In the genomic region with DNA sequence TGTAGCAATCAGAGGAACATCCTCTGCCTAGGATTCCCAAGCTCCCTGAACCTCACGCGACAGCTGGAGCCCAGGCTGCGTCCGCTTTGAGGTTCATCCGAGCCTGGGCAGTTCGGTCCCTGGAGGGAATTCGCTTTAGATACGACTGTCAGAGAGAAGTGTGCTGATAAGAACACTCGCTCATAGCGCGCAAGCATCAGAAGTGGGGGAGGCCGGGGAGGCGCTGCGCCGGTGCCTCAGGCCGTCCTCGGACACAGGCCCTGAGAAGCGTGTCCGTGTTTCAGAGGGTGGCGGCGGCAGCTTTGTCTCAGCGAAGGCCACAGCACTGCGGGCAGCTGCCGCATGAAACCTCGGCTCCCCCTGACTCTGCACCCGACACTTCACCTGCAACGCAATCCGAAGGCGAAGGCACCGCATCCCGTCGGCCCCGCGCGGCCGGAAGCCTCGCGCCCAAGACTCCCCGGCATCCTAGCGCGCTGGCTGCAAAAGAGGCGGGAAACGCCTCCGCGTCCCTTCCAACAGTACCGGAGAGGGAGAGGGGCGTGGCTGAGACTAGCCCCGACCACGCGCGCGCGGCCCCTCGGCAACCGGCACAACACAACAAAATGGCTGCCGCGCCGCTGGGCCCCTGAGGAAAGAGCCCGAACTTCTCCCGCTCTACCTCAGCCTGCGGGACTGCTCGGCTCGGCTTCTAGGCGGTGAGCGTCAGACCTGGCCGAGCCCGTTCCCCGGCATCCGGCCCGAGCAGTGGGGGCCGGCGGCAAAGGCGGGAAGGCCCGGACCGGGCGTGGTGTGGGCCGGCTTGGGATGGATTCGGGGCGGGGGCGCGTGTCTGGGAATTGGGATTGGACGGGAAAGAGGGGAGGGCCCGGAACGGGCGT, we compare ENCODE assay signal across 1 cellular context.
TF ChIP-seq lines count a peak whose summit lies in the region.

TSS of gene CNTRL (plus strand) at position 586 of the 881 bp plus-strand sequence. CDS start 13,372 bp downstream, outside the sequence.

TF ChIP-seq in WTC11, 78 proteins besides CTCF, POLR2A, EP300 and RAD21 (continued from another document):
- TF ChIP-seq ZSCAN18 (CRISPR knock-in tag; IDR thresholded peaks at IDR 0.05): no peak
- peak; percentile 97 for TF ChIP-seq RELA (CRISPR knock-in tag; IDR thresholded peaks at IDR 0.05; ENCODE audit: borderline replicate concordance)
- TF ChIP-seq, protein P1, sequence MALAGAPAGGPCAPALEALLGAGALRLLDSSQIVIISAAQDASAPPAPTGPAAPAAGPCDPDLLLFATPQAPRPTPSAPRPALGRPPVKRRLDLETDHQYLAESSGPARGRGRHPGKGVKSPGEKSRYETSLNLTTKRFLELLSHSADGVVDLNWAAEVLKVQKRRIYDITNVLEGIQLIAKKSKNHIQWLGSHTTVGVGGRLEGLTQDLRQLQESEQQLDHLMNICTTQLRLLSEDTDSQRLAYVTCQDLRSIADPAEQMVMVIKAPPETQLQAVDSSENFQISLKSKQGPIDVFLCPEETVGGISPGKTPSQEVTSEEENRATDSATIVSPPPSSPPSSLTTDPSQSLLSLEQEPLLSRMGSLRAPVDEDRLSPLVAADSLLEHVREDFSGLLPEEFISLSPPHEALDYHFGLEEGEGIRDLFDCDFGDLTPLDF (CRISPR knock-in tag; IDR thresholded peaks at IDR 0.05): peak; percentile 97
- TF ChIP-seq ZNF219 (CRISPR knock-in tag; IDR thresholded peaks at IDR 0.05; ENCODE audit: borderline replicate concordance): peak; percentile 60; the same call in 1 of the 2 replicates
- TF ChIP-seq FOXK1 (CRISPR knock-in tag; IDR thresholded peaks at IDR 0.05): peak; percentile 91
- peak; percentile 99 for TF ChIP-seq FOXP1 (CRISPR knock-in tag; IDR thresholded peaks at IDR 0.05; ENCODE audit: borderline replicate concordance)
- TF ChIP-seq SP1 (CRISPR knock-in tag; conservative IDR thresholded peaks at IDR 0.05): peak; percentile 94
- peak; percentile 98 for TF ChIP-seq CREB1 (CRISPR knock-in tag; IDR thresholded peaks at IDR 0.05)
- 0 out of 2 replicates have a peak, but pooled peaks have one; percentile 86 for TF ChIP-seq ELF4 (CRISPR knock-in tag; IDR thresholded peaks at IDR 0.05; ENCODE audit: low read depth)
- TF ChIP-seq, protein P2, sequence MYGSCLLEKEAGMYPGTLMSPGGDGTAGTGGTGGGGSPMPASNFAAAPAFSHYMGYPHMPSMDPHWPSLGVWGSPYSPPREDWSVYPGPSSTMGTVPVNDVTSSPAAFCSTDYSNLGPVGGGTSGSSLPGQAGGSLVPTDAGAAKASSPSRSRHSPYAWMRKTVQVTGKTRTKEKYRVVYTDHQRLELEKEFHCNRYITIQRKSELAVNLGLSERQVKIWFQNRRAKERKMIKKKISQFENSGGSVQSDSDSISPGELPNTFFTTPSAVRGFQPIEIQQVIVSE (CRISPR knock-in tag; IDR thresholded peaks at IDR 0.05; ENCODE audit: borderline replicate concordance): no peak
- TF ChIP-seq ATF1 (CRISPR knock-in tag; IDR thresholded peaks at IDR 0.05): peak; percentile 95
- TF ChIP-seq, protein P3, sequence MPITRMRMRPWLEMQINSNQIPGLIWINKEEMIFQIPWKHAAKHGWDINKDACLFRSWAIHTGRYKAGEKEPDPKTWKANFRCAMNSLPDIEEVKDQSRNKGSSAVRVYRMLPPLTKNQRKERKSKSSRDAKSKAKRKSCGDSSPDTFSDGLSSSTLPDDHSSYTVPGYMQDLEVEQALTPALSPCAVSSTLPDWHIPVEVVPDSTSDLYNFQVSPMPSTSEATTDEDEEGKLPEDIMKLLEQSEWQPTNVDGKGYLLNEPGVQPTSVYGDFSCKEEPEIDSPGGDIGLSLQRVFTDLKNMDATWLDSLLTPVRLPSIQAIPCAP (CRISPR knock-in tag; IDR thresholded peaks at IDR 0.05): peak; percentile 95
- TF ChIP-seq, protein P4, sequence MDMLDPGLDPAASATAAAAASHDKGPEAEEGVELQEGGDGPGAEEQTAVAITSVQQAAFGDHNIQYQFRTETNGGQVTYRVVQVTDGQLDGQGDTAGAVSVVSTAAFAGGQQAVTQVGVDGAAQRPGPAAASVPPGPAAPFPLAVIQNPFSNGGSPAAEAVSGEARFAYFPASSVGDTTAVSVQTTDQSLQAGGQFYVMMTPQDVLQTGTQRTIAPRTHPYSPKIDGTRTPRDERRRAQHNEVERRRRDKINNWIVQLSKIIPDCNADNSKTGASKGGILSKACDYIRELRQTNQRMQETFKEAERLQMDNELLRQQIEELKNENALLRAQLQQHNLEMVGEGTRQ (CRISPR knock-in tag; IDR thresholded peaks at IDR 0.05): peak; percentile 30; the same call in 1 of the 2 replicates
- TF ChIP-seq ZNF512 (CRISPR knock-in tag; IDR thresholded peaks at IDR 0.05; ENCODE audit: borderline replicate concordance): no peak
- peak; percentile 90; the same call in 1 of the 2 replicates for TF ChIP-seq TCF7 (CRISPR knock-in tag; IDR thresholded peaks at IDR 0.05; ENCODE audit: low read depth)
- TF ChIP-seq, protein P5, sequence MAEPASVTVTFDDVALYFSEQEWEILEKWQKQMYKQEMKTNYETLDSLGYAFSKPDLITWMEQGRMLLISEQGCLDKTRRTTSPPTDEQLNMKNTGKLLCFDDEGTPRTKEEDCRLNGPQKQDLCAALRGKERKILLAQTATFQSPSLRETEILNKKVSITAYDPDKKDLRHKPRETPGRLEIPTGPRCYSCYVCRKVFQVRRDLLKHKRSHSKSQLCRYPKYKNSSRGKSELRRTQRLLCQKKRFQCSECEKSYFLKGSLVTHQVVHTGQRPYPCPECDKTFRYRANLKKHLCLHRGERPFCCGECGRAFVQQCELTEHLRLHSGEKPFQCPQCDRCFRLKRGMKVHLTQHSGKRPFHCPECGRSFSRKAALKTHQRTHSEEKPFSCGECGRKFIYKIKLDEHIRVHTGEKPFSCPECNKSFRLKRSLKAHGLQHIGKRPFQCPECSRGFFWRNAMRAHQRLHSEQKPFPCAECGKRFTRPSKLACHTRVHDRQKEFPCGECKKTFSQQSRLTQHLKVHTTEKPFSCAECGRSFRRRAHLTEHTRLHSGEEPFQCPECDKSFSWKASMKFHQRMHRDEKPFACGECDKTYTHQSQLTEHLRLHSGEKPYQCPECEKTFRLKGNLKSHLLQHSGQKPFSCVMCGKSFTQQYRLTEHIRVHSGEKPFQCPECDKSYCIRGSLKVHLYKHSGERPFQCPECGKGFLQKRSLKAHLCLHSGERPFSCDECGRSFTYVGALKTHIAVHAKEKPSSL (CRISPR knock-in tag; conservative IDR thresholded peaks at IDR 0.05): no peak
- TF ChIP-seq GRHL2 (CRISPR knock-in tag; IDR thresholded peaks at IDR 0.05; ENCODE audit: insufficient replicate concordance, severe bottlenecking): no peak
